In the genomic region with DNA sequence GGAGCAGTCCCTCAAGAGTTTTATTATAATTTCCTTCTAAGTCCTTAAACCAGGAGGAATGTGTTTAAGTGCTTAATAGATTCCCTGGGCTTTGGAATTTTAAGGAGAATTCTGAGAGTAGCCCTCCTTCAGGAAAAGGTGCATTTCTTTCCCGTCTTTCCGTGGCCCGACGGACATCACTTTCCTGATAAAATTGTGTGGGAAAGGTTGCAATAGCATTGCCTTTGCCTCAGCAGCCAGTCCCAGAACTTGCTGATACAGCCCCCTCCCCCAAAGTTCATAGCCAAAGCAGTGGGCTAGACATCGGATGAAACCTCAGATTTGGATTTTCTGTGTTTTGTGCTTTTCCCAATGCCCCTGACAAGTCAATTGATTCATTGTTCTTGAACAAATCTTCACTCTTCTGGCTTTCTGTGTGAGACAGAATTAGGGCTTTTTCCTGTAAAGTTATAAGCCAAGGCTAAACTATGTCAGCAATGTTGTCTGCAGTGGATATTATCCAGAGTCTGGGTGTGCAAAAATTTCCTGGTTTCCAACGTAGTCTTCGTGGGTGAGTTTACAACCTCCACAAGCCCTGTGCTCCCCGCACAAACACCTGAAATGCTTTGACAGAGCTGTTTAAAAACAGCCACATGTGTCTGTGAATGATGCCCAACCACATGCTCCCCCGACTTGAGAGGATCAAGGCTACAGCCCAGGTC, we compare ENCODE assay signal across 22 cellular contexts. TPM values are rescaled to one million over a fixed set of nuclear protein-coding genes. Genes with fewer than 3 reads are reported as not detected.
DNase-seq lines count a peak whose midpoint lies in the region; ATAC-seq and TF ChIP-seq lines count a peak whose summit lies in the region.
"Had no signal": no experiment of that assay in that cellular context is flagged by ENCODE, and none has a peak within 500 bp of the region (broad histone marks: within the 10 kb centered on the region; RNA-seq: fewer than 3 reads in every experiment).

No MANE protein-coding gene starts in this region.

- DNase-seq in GM23338 (ENCODE audit: low spot score) (no peak), coronary artery (ENCODE audit: low spot score) (no peak), left lung (no peak), stomach (no peak), MV-4-11 (lab: John Stamatoyannopoulos, UW) (no peak), NCI-H1092 (lab: John Stamatoyannopoulos, UW) (no peak)
- DNase-seq in stimulated activated CD4-positive, alpha-beta T cell treated with anti-CD3 and anti-CD28 coated beads, Interleukin-1b, Interleukin-23, amount 100 ng/mL, for 48 hours = no peak
- DNase-seq: foreskin keratinocyte; left colon; NCI-H2029; NCI-H446 treated with DMSO at 0.1 percent for 48 hours; stimulated activated naive CD4-positive, alpha-beta T cell treated with Interleukin-2 at 50 U/mL for 16 hours; T-helper 9 cell had no signal

- no peaks in the 10 kb centered on the region for H3K36me3 Mint-ChIP-seq in GM23338 (ENCODE audit: low read depth)
- H3K36me3 Mint-ChIP-seq: activated naive CD4-positive, alpha-beta T cell treated with anti-CD3 and anti-CD28 coated beads, Interleukin-2, amount 50 U/mL, for 24 hours had no signal

- H3K27me3 ChIP-seq in GM23338 (ENCODE audit: insufficient read depth) (peaks cover 53% of the 10 kb centered on the region), left lung (peaks cover 37 to 81% of the 10 kb centered on the region in 2 donors), stomach (peaks cover 4 to 40% (median 25%) of the 10 kb centered on the region in 3 donors)

- 22 to 41% (median 24%) methylated on average over 7 to 9 of the region's 9 CpGs for WGBS in stomach, 5 donors

- H3K9me3 ChIP-seq in left lung (no peaks in the 10 kb centered on the region), stomach (no peaks in the 10 kb centered on the region)
- H3K9me3 ChIP-seq: neutrophil, SK-N-SH had no signal

- H3K27ac Mint-ChIP-seq in GM23338 = no peak overlapping the region
- H3K27ac Mint-ChIP-seq: activated naive CD4-positive, alpha-beta T cell treated with anti-CD3 and anti-CD28 coated beads, Interleukin-2, amount 50 U/mL, for 24 hours; CD14-positive monocyte; dendritic cell treated with granulocyte-macrophage colony-stimulating factor and Interleukin-4, amounts not matched to agents 40 ng/mL and 50 ng/mL, for 4 days had no signal

- TF ChIP-seq CTCF in GM23338 (conservative IDR thresholded peaks at IDR 0.05; ENCODE audit: low read depth in 2 of 2) (no peak), coronary artery (IDR thresholded peaks at IDR 0.05) (no peak), left lung (IDR thresholded peaks at IDR 0.05) (no peak), stomach (IDR thresholded peaks at IDR 0.05) (no peak)

- H3K4me3 Mint-ChIP-seq in GM23338 = peak overlapping the region; percentile 70
- H3K4me3 Mint-ChIP-seq: activated naive CD4-positive, alpha-beta T cell treated with anti-CD3 and anti-CD28 coated beads, Interleukin-2, amount 50 U/mL, for 24 hours; dendritic cell treated with granulocyte-macrophage colony-stimulating factor and Interleukin-4, amounts not matched to agents 40 ng/mL and 50 ng/mL, for 4 days had no signal

- no peak for ATAC-seq in GM23338
- peak; percentile 12 for ATAC-seq in left lung
- no peak for ATAC-seq in GM21576 (IDR thresholded peaks at IDR 0.05; ENCODE audit: unreplicated experiment)
- ATAC-seq: activated CD4-positive, CD25-positive, alpha-beta regulatory T cell treated with anti-CD3 and anti-CD28 coated beads, Interleukin-2, amount 50 U/mL, for 24 hours had no signal

- intact Hi-C loops in left lung (cut with DNase I) (no loop called here), stomach (cut with DNase I; ENCODE audit: low total_unique reads) (no loop called here)

- no peaks in the 10 kb centered on the region; the same call in 1 of the 2 replicates for H3K79me2 ChIP-seq in GM23338 (replicated peaks; ENCODE audit: insufficient read depth)

- no peaks in the 10 kb centered on the region; the same call in 2 of the 3 replicates for H3K9me3 Mint-ChIP-seq in GM23338
- H3K9me3 Mint-ChIP-seq: activated naive CD4-positive, alpha-beta T cell treated with anti-CD3 and anti-CD28 coated beads, Interleukin-2, amount 50 U/mL, for 24 hours; dendritic cell treated with granulocyte-macrophage colony-stimulating factor and Interleukin-4, amounts not matched to agents 40 ng/mL and 50 ng/mL, for 4 days had no signal

- H3K27me3 Mint-ChIP-seq in GM23338 (ENCODE audit: insufficient read depth, low read depth, poor library complexity) = peaks cover 46% of the 10 kb centered on the region

- peak overlapping the region; percentile 95; the same call in 1 of the 2 replicates for H2AFZ ChIP-seq in GM23338

- H3K4me3 ChIP-seq in GM23338 (peak overlapping the region; percentile 68; the same call in 1 of the 2 replicates), coronary artery (peak overlapping the region; percentile 85), left lung (no peak overlapping the region), stomach (peak overlapping the region in 3 of 4 donors; percentile 57 to 63 (median 57))

- no peak for TF ChIP-seq EP300 in stomach (IDR thresholded peaks at IDR 0.05)

- H3K36me3 ChIP-seq in GM23338 (ENCODE audit: insufficient read depth) = no peaks in the 10 kb centered on the region; the same call in 1 of the 2 replicates
- H3K36me3 ChIP-seq in left lung = no peaks in the 10 kb centered on the region
- H3K36me3 ChIP-seq in stomach = no peaks in the 10 kb centered on the region
- H3K36me3 ChIP-seq: neutrophil had no signal

- no peak for TF ChIP-seq POLR2A in stomach (IDR thresholded peaks at IDR 0.05)

- H4K20me1 ChIP-seq in GM23338 (replicated peaks; ENCODE audit: insufficient read depth) = no peaks in the 10 kb centered on the region

- H3K27ac ChIP-seq in GM23338 (ENCODE audit: low read depth) (no peak overlapping the region), coronary artery (peak overlapping the region; percentile 47 to 82), left lung (no peak overlapping the region), stomach (peak overlapping the region in 4 of 5 donors; percentile 59 to 85 (median 71))
- H3K27ac ChIP-seq: foreskin keratinocyte, KMS-11, neutrophil had no signal

- peak overlapping the region; percentile 94 for H3K4me2 ChIP-seq in GM23338
- H3K4me2 ChIP-seq: KMS-11, SK-N-SH had no signal

- H3K9me2 ChIP-seq in GM23338 (ENCODE audit: insufficient read depth) = peaks cover 5% of the 10 kb centered on the region; the same call in 1 of the 2 replicates
- H3K9me2 ChIP-seq: SK-N-SH had no signal

- no peaks in the 10 kb centered on the region for H3F3A ChIP-seq in GM23338 (replicated peaks; ENCODE audit: low read depth)

- peaks cover 47% of the 10 kb centered on the region for H3K4me1 ChIP-seq in GM23338 (ENCODE audit: insufficient read depth)
- peaks cover 8 to 9% of the 10 kb centered on the region in 2 donors for H3K4me1 ChIP-seq in left lung
- peaks cover 14 to 51% (median 24%) of the 10 kb centered on the region in 4 donors for H3K4me1 ChIP-seq in stomach
- H3K4me1 ChIP-seq: foreskin keratinocyte had no signal

- H3K4me1 Mint-ChIP-seq in GM23338 = peaks cover 53% of the 10 kb centered on the region
- H3K4me1 Mint-ChIP-seq: activated naive CD4-positive, alpha-beta T cell treated with anti-CD3 and anti-CD28 coated beads, Interleukin-2, amount 50 U/mL, for 24 hours; CD14-positive monocyte had no signal

TF ChIP-seq in GM23338, 12 proteins besides CTCF, POLR2A, EP300 and RAD21:
- TF ChIP-seq POLR2AphosphoS5 (IDR thresholded peaks at IDR 0.05; ENCODE audit: low read depth) = no peak
TF ChIP-seq in GM23338: peak in this region for 0.

RNA-seq across cellular contexts. Expression of a gene that starts 1.0 kb away (rescaled TPM):
- 5.1 and 6.5 TPM in 2 replicates for total RNA-seq in GM23338 (2014; rRNA removed; shearing (Covaris generic))
- polyA plus RNA-seq in GM23338 (2016; fragmentation: Nextera tagmentation; extraction: Ambion mirVana) = 3.5 and 4.3 TPM in 2 replicates
- 1 to 10 TPM; 7.1 to 8.9 TPM for total RNA-seq in left lung
- 100 to 1,000 TPM in 3 of 5 donors, 10 to 100 TPM in 2; 32.7 to 520 (median 132) TPM for total RNA-seq in stomach
- polyA plus RNA-seq in stomach = 10 to 100 TPM in 2 of 3 donors, 1 to 10 TPM in 1; 7.9 to 97.2 (median 18.8) TPM
- total RNA-seq: mononuclear cell had no signal
- polyA plus RNA-seq: CD14-positive monocyte, SK-N-SH had no signal

Comparison
In these comparisons a context has a peak if more than half of its experiments do, and no peak if none do; other contexts are left out.
1. H3K27ac ChIP-seq: peak in coronary artery (2 of 2) and stomach (4 of 5); none in GM23338 (single experiment) and left lung (0 of 2).
2. H3K4me3 ChIP-seq: peak in GM23338 (single experiment), coronary artery (single experiment) and stomach (3 of 4); none in left lung (0 of 2).